Comparison of ENCODE assay signal across 8 cellular contexts in genomic region chrX:130902446-130902782, GRCh38. TPM values are rescaled to one million over a fixed set of nuclear protein-coding genes. Genes with fewer than 3 reads are reported as not detected.
DNase-seq lines count a peak whose midpoint lies in the region; ATAC-seq, FAIRE-seq and TF ChIP-seq lines count a peak whose summit lies in the region.

No MANE protein-coding gene starts in this region.

- ATAC-seq in HCT116 = no peak
- no peak for ATAC-seq in K562
- no peak for ATAC-seq in memory B cell (ENCODE audit: low read depth)
- no peak for ATAC-seq in GM19452 (IDR thresholded peaks at IDR 0.05; ENCODE audit: unreplicated experiment)

- intact Hi-C loops in HCT116 (cut with micrococcal nuclease) (no loop called here), K562 (cut with micrococcal nuclease) (loop anchor here (5.0 kb wide), 2 partner anchors 145 to 325 kb away; no protein-coding TSS in a partner anchor)

- no peaks in the 10 kb centered on the region for H3K9me2 ChIP-seq in HCT116 (ENCODE audit: insufficient read depth)

- H3K9ac ChIP-seq in HCT116 (ENCODE audit: low read length) = peak overlapping the region; percentile 69
- H3K9ac ChIP-seq in K562 (ENCODE audit: insufficient read depth in 1 of 2, low read depth in 2 of 2, low read length in 2 of 2) = peak overlapping the region; percentile 84 to 96; a peak in 3 of 4 replicates

- no peaks in the 10 kb centered on the region for H3K9me1 ChIP-seq in K562 (ENCODE audit: control insufficient read depth, insufficient read depth, low read length)

- H3K4me3 Mint-ChIP-seq in memory B cell = no peak overlapping the region

- CTCF ChIA-PET in HCT116 (lab: Charles Lee) = no interaction called here
- CTCF ChIA-PET in K562 (lab: Yijun Ruan, JAX; ENCODE audit: low intra/inter-chr PET ratio) = no interaction called here

- H2AFZ ChIP-seq in HCT116 (ENCODE audit: low read depth, low read length, poor library complexity, severe bottlenecking) = no peak overlapping the region
- peak overlapping the region; percentile 88 for H2AFZ ChIP-seq in K562 (ENCODE audit: low read depth, low read length)

- H4K20me1 ChIP-seq in HCT116 (ENCODE audit: insufficient read depth) (no peaks in the 10 kb centered on the region), K562 (replicated peaks; ENCODE audit: control insufficient read depth, insufficient read depth, low read length) (no peaks in the 10 kb centered on the region)

- no peaks in the 10 kb centered on the region for H3K36me3 ChIP-seq in HCT116 (ENCODE audit: control insufficient read depth in 1 of 2, insufficient read depth in 2 of 2, low read length in 2 of 2)
- peaks cover 13% of the 10 kb centered on the region; the same call in 2 of the 3 replicates for H3K36me3 ChIP-seq in K562 (ENCODE audit: control insufficient read depth, insufficient read depth, low read length)

- TF ChIP-seq CTCF in 22Rv1 (IDR thresholded peaks at IDR 0.05) (no peak), HCT116 (IDR thresholded peaks at IDR 0.05 in 2 of 3, conservative IDR thresholded peaks at IDR 0.05 in 1 of 3; ENCODE audit: borderline replicate concordance in 1 of 3, insufficient read depth in 1 of 3, low read depth in 2 of 3, low read length in 2 of 3) (no peak), K562 (IDR thresholded peaks at IDR 0.05 in 2 of 3, conservative IDR thresholded peaks at IDR 0.05 in 1 of 3; ENCODE audit: insufficient read depth in 2 of 3, low read depth in 1 of 3, low read length in 3 of 3) (no peak)

- no peaks in the 10 kb centered on the region; a peak in 1 of 4 replicates for H3K4me1 ChIP-seq in HCT116 (ENCODE audit: control insufficient read depth in 1 of 2, insufficient read depth in 2 of 2, low read length in 2 of 2)
- H3K4me1 ChIP-seq in K562 (replicated peaks in 1 of 2; ENCODE audit: control insufficient read depth in 2 of 2, insufficient read depth in 2 of 2, low read length in 2 of 2) = peaks cover 0 to 3% of the 10 kb centered on the region in 2 experiments; a peak in 1 of 5 replicates

- H3K4me2 ChIP-seq in HCT116 (ENCODE audit: low read length) (peak overlapping the region; percentile 82), K562 (ENCODE audit: insufficient read depth, low read length) (peak overlapping the region; percentile 84)

- DNase-seq in HCT116 (ENCODE audit: low read depth, low spot score) (no peak), K562 (ENCODE audit: extremely low read depth in 1 of 4, low spot score in 3 of 4) (no peak), memory B cell (ENCODE audit: low spot score in 2 of 2) (no peak), COLO668 (lab: John Stamatoyannopoulos, UW; ENCODE audit: unreplicated experiment) (no peak), T1000 (lab: John Stamatoyannopoulos, UW) (no peak), glomerular visceral epithelial cell (ENCODE audit: extremely low spot score) (no peak)

- POLR2A ChIA-PET in HCT116 (lab: Charles Lee) = no interaction called here
- POLR2A ChIA-PET in K562 (lab: Yijun Ruan, JAX) = interaction anchor here (0.8 kb wide), 1 partner anchor 1151 kb away, joined by 3 read pairs; no protein-coding TSS in a partner anchor

- H3K9me3 ChIP-seq in HCT116 (ENCODE audit: control insufficient read depth in 1 of 2, insufficient read depth in 1 of 2, low read depth in 1 of 2, low read length in 2 of 2) (no peaks in the 10 kb centered on the region), K562 (replicated peaks; ENCODE audit: control insufficient read depth, insufficient read depth, low read depth, low read length) (no peaks in the 10 kb centered on the region)

- H3K27ac ChIP-seq in 22Rv1 = peak overlapping the region; percentile 62
- no peak overlapping the region for H3K27ac ChIP-seq in HCT116 (ENCODE audit: low read depth, low read length)
- peak overlapping the region; percentile 80 for H3K27ac ChIP-seq in K562 (ENCODE audit: extremely low read depth, low read depth, low read length)

- H3K36me3 Mint-ChIP-seq in memory B cell = peaks cover 9% of the 10 kb centered on the region

- H3K9me3 Mint-ChIP-seq in memory B cell = no peaks in the 10 kb centered on the region

- H3K79me2 ChIP-seq in HCT116 (ENCODE audit: insufficient read depth, low read length) (no peaks in the 10 kb centered on the region), K562 (ENCODE audit: control insufficient read depth, insufficient read depth, low read length) (peaks cover 12% of the 10 kb centered on the region)

- FAIRE-seq in K562 (lab: Jason Lieb, UNC) = no peak

- in situ Hi-C loops in K562 (cut with MboI) = no loop called here

- 0% methylated on average over 3 of the region's 11 CpGs for WGBS in K562 (ENCODE audit: insufficient coverage, low coverage, missing lambda C conversion rate)

- H3K4me1 Mint-ChIP-seq in memory B cell = peaks cover 17% of the 10 kb centered on the region

- TF ChIP-seq EP300 in K562 (IDR thresholded peaks at IDR 0.05; ENCODE audit: low read length) = no peak

- H3K4me3 ChIP-seq in HCT116 (replicated peaks in 1 of 2; ENCODE audit: low read depth in 1 of 2, low read length in 2 of 2) (peak overlapping the region; percentile 61 to 64), K562 (peak overlapping the region; percentile 67)

- H3K27me3 ChIP-seq in HCT116 (ENCODE audit: insufficient read depth, low read length) (no peaks in the 10 kb centered on the region), K562 (ENCODE audit: control insufficient read depth in 2 of 2, insufficient read depth in 2 of 2, low read length in 2 of 2) (no peaks in the 10 kb centered on the region)

- H3K27ac Mint-ChIP-seq in memory B cell = peak overlapping the region; percentile 65

- RAD21 ChIA-PET in HCT116 (lab: Charles Lee; ENCODE audit: low non-redundant PET in 1 of 2, low total read pairs in 2 of 2, uncharacterized antibody in 2 of 2, unreplicated experiment in 2 of 2) = interaction anchor here in 1 of 2 experiments (0.7 kb wide), 1 partner anchor 102 kb away, joined by 4 read pairs; no protein-coding TSS in a partner anchor

- TF ChIP-seq POLR2A in HCT116 (IDR thresholded peaks at IDR 0.05; ENCODE audit: borderline replicate concordance, extremely low read depth, insufficient read depth, insufficient read length) = no peak
- TF ChIP-seq POLR2A in K562 (conservative IDR thresholded peaks at IDR 0.05) = no peak

- H3K27me3 Mint-ChIP-seq in memory B cell = no peaks in the 10 kb centered on the region

- BruUV-seq in HCT116 (replicated peaks; lab: Mats Ljungman, UMichigan) (no TSS peak), K562 (replicated peaks; lab: Mats Ljungman, UMichigan) (no TSS peak)

- no peak for TF ChIP-seq RAD21 in HCT116 (IDR thresholded peaks at IDR 0.05; ENCODE audit: low read depth)
- no peak for TF ChIP-seq RAD21 in K562 (CRISPR knock-in tag; conservative IDR thresholded peaks at IDR 0.05 in 1 of 2, IDR thresholded peaks at IDR 0.05 in 1 of 2)

TF ChIP-seq in HCT116, 20 proteins besides CTCF, POLR2A, EP300 and RAD21:
- no peak for TF ChIP-seq ELF1 (IDR thresholded peaks at IDR 0.05; ENCODE audit: borderline replicate concordance, low read depth)
TF ChIP-seq in HCT116: peak in this region for 0.

TF ChIP-seq in K562, 482 proteins besides CTCF, POLR2A, EP300 and RAD21:
- TF ChIP-seq TOE1 (IDR thresholded peaks at IDR 0.05; ENCODE audit: borderline replicate concordance) (0 out of 2 replicates have a peak, but pooled peaks have one; percentile 4), TOE1 (CRISPR knock-in tag; IDR thresholded peaks at IDR 0.05; ENCODE audit: borderline replicate concordance, low read depth) (no peak), DDX20 (tag; IDR thresholded peaks at IDR 0.05; ENCODE audit: low read depth) (no peak)

RNA-seq across cellular contexts. Expression of gene ENOX2, which starts 0.6 kb away (rescaled TPM):
- total RNA-seq in HCT116 (2021; ENCODE audit: unreplicated experiment) (12.9 TPM), K562 (2014; rRNA removed) (10.3 and 14.5 TPM in 2 replicates), K562 (2014; rRNA removed; fragmentation: Illumina TruSeq; extraction: Trizol) (15.6 and 17.1 TPM in 2 replicates), K562 (2015; rRNA removed; fragmentation: Illumina TruSeq; extraction: Trizol) (13.3 and 13.8 TPM in 2 replicates), K562 (2021) (16.7 and 17.5 TPM in 2 replicates)
- 6.4 and 7.5 TPM in 2 replicates for polyA plus RNA-seq in HCT116 (2012)
- 9.7 and 14.3 TPM in 2 replicates for total RNA-seq in K562 (2011; cell fraction: chromatin; rRNA removed; ENCODE audit: low replicate concordance)
- 3.6 and 4.3 TPM in 2 replicates for total RNA-seq in K562 (2011; cell fraction: nucleolus; rRNA removed)
- 5.9 and 7.3 TPM in 2 replicates for total RNA-seq in K562 (2011; cell fraction: nucleoplasm; rRNA removed)
- polyA plus RNA-seq in K562 (2011; rRNA removed) (18.0 and 24.0 TPM in 2 replicates), K562 (2014; fragmentation: Illumina TruSeq; extraction: Trizol) (16.5 and 18.3 TPM in 2 replicates), K562 (2014; fragmentation: Nextera tagmentation; extraction: Ambion mirVana) (1 to 10 TPM; 8.4 TPM), K562 (2014; rRNA removed) (6.1 and 8.3 TPM in 2 replicates)
- 8.3 and 10.0 TPM in 2 replicates for polyA plus RNA-seq in K562 (2011; cell fraction: cytosol; rRNA removed)
- polyA plus RNA-seq in K562 (2011; cell fraction: nucleus; rRNA removed) = 7.5 TPM in 2 replicates
- polyA plus RNA-seq in K562 (2012) = 14.7 and 16.3 TPM in 2 replicates
- 29.4 and 32.7 TPM in 2 replicates for polyA minus RNA-seq in K562 (2011; rRNA and poly(A)+ RNA removed)
- polyA minus RNA-seq in K562 (2011; cell fraction: cytosol; rRNA and poly(A)+ RNA removed) = 10.1 and 10.5 TPM in 2 replicates
- 5.1 and 9.6 TPM in 2 replicates for polyA minus RNA-seq in K562 (2011; cell fraction: nucleus; rRNA and poly(A)+ RNA removed)
